In genomic region chr11:112223754-112224532, GRCh38 we compare ENCODE assay signal across 17 cellular contexts. TPM values are rescaled to one million over a fixed set of nuclear protein-coding genes. Genes with fewer than 3 reads are reported as not detected.
DNase-seq lines count a peak whose midpoint lies in the region; ATAC-seq and TF ChIP-seq lines count a peak whose summit lies in the region.
"Had no signal": no experiment of that assay in that cellular context is flagged by ENCODE, and none has a peak within 500 bp of the region (broad histone marks: within the 10 kb centered on the region; RNA-seq: fewer than 3 reads in every experiment).

No MANE protein-coding gene starts in this region.

- H3K9me3 ChIP-seq in T-helper 17 cell (ENCODE audit: control insufficient read depth, low read length, poor library complexity, severe bottlenecking) (no peaks in the 10 kb centered on the region), right lobe of liver (no peaks in the 10 kb centered on the region)
- H3K9me3 ChIP-seq: BLaER1 treated with 17β-estradiol and CSF1 and Interleukin-3, amounts not matched to agents 10 nM and 100 nM had no signal

- no peaks in the 10 kb centered on the region for H3K27me3 Mint-ChIP-seq in activated naive CD4-positive, alpha-beta T cell treated with anti-CD3 and anti-CD28 coated beads, Interleukin-2, amount 50 U/mL, for 24 hours
- no peaks in the 10 kb centered on the region for H3K27me3 Mint-ChIP-seq in T-helper 17 cell
- H3K27me3 Mint-ChIP-seq: CD4-positive, CD25-positive, alpha-beta regulatory T cell had no signal

- peaks cover 0 to 4% (median 2%) of the 10 kb centered on the region in 4 donors for H3K36me3 ChIP-seq in right lobe of liver

- H3K4me3 ChIP-seq in right lobe of liver: no peak overlapping the region
- H3K4me3 ChIP-seq: BLaER1 treated with 17β-estradiol and CSF1 and Interleukin-3, amounts not matched to agents 10 nM and 100 nM had no signal

- H3K4me3 Mint-ChIP-seq in activated naive CD4-positive, alpha-beta T cell treated with anti-CD3 and anti-CD28 coated beads, Interleukin-2, amount 50 U/mL, for 24 hours: peak overlapping the region; percentile 39
- peak overlapping the region; percentile 12 for H3K4me3 Mint-ChIP-seq in T-helper 17 cell
- H3K4me3 Mint-ChIP-seq in stimulated activated effector memory CD8-positive, alpha-beta T cell treated with anti-CD3 and anti-CD28 coated beads, Interleukin-12 subunit alpha, Interleukin-12 subunit beta, amount 100 ng/mL, for 72 hours: no peak overlapping the region
- H3K4me3 Mint-ChIP-seq: HFFc6 had no signal

- WGBS in right lobe of liver (ENCODE audit: insufficient coverage, low coverage, low lambda C conversion rate, missing lambda C conversion rate): 65% methylated on average over 5 of the region's 5 CpGs

- ATAC-seq in activated naive CD4-positive, alpha-beta T cell treated with anti-CD3 and anti-CD28 coated beads, Interleukin-2, amount 50 U/mL, for 72 hours: no peak
- ATAC-seq in T-helper 17 cell (no peak), right lobe of liver (no peak)
- ATAC-seq in stimulated activated effector memory CD8-positive, alpha-beta T cell treated with anti-CD3 and anti-CD28 coated beads, Interleukin-12 subunit alpha, Interleukin-12 subunit beta, amount 100 ng/mL, for 72 hours: no peak

- H3K36me3 Mint-ChIP-seq in activated naive CD4-positive, alpha-beta T cell treated with anti-CD3 and anti-CD28 coated beads, Interleukin-2, amount 50 U/mL, for 24 hours: peaks cover 6% of the 10 kb centered on the region
- H3K36me3 Mint-ChIP-seq in activated naive CD4-positive, alpha-beta T cell treated with anti-CD3 and anti-CD28 coated beads, Interleukin-2, amount 50 U/mL, for 72 hours: peaks cover 7 to 20% of the 10 kb centered on the region in 2 donors
- no peaks in the 10 kb centered on the region for H3K36me3 Mint-ChIP-seq in T-helper 17 cell (ENCODE audit: low read depth)
- peaks cover 11% of the 10 kb centered on the region for H3K36me3 Mint-ChIP-seq in stimulated activated effector memory CD8-positive, alpha-beta T cell treated with anti-CD3 and anti-CD28 coated beads, Interleukin-12 subunit alpha, Interleukin-12 subunit beta, amount 100 ng/mL, for 72 hours

- no peak for DNase-seq in activated naive CD4-positive, alpha-beta T cell treated with anti-CD3 and anti-CD28 coated beads, Interleukin-2, amount 50 U/mL, for 72 hours (ENCODE audit: low spot score in 2 of 2)
- DNase-seq in T-helper 17 cell: no peak
- no peak for DNase-seq in right lobe of liver
- no peak for DNase-seq in stimulated activated effector memory CD8-positive, alpha-beta T cell treated with anti-CD3 and anti-CD28 coated beads, Interleukin-12 subunit alpha, Interleukin-12 subunit beta, amount 100 ng/mL, for 72 hours (ENCODE audit: low spot score in 2 of 2)
- DNase-seq in stimulated activated CD4-positive, alpha-beta T cell treated with anti-CD3 and anti-CD28 coated beads, Interleukin-2, amount 100 ng/mL, for 24 hours: no peak
- DNase-seq in DMS114 treated with DMSO at 0.1 percent for 48 hours (lab: John Stamatoyannopoulos, UW; ENCODE audit: unreplicated experiment): no peak
- no peak for DNase-seq in foreskin melanocyte
- DNase-seq: 8988T; ACHN; Calu3; CD4-positive, CD25-positive, alpha-beta regulatory T cell; DND-41; GDM1; HFFc6 had no signal

- peaks cover 18% of the 10 kb centered on the region for H3K4me1 Mint-ChIP-seq in activated naive CD4-positive, alpha-beta T cell treated with anti-CD3 and anti-CD28 coated beads, Interleukin-2, amount 50 U/mL, for 24 hours
- peaks cover 24% of the 10 kb centered on the region for H3K4me1 Mint-ChIP-seq in T-helper 17 cell
- peaks cover 17% of the 10 kb centered on the region for H3K4me1 Mint-ChIP-seq in stimulated activated effector memory CD8-positive, alpha-beta T cell treated with anti-CD3 and anti-CD28 coated beads, Interleukin-12 subunit alpha, Interleukin-12 subunit beta, amount 100 ng/mL, for 72 hours

- H3K27ac ChIP-seq in right lobe of liver: peak overlapping the region; percentile 72 to 89 (median 82)
- H3K27ac ChIP-seq: BLaER1 treated with 17β-estradiol and CSF1 and Interleukin-3, amounts not matched to agents 10 nM and 100 nM had no signal

- no peaks in the 10 kb centered on the region for H3K27me3 ChIP-seq in right lobe of liver
- H3K27me3 ChIP-seq: BLaER1 treated with 17β-estradiol and CSF1 and Interleukin-3, amounts not matched to agents 10 nM and 100 nM had no signal

- no peaks in the 10 kb centered on the region for H3K9me3 Mint-ChIP-seq in activated naive CD4-positive, alpha-beta T cell treated with anti-CD3 and anti-CD28 coated beads, Interleukin-2, amount 50 U/mL, for 24 hours
- H3K9me3 Mint-ChIP-seq in activated naive CD4-positive, alpha-beta T cell treated with anti-CD3 and anti-CD28 coated beads, Interleukin-2, amount 50 U/mL, for 72 hours: no peaks in the 10 kb centered on the region
- no peaks in the 10 kb centered on the region for H3K9me3 Mint-ChIP-seq in stimulated activated effector memory CD8-positive, alpha-beta T cell treated with anti-CD3 and anti-CD28 coated beads, Interleukin-12 subunit alpha, Interleukin-12 subunit beta, amount 100 ng/mL, for 72 hours
- H3K9me3 Mint-ChIP-seq: CD4-positive, CD25-positive, alpha-beta regulatory T cell; HFFc6 had no signal

- intact Hi-C loops in right lobe of liver (cut with DNase I): no loop called here

- H3K4me1 ChIP-seq in right lobe of liver: peaks cover 0 to 57% (median 26%) of the 10 kb centered on the region in 4 donors

- TF ChIP-seq CTCF in right lobe of liver (IDR thresholded peaks at IDR 0.05): no peak

- no peak for TF ChIP-seq POLR2A in right lobe of liver (IDR thresholded peaks at IDR 0.05)

- no peak overlapping the region for H3K27ac Mint-ChIP-seq in activated naive CD4-positive, alpha-beta T cell treated with anti-CD3 and anti-CD28 coated beads, Interleukin-2, amount 50 U/mL, for 24 hours
- H3K27ac Mint-ChIP-seq in activated naive CD4-positive, alpha-beta T cell treated with anti-CD3 and anti-CD28 coated beads, Interleukin-2, amount 50 U/mL, for 72 hours: no peak overlapping the region
- no peak overlapping the region for H3K27ac Mint-ChIP-seq in T-helper 17 cell
- peak overlapping the region; percentile 26 for H3K27ac Mint-ChIP-seq in stimulated activated effector memory CD8-positive, alpha-beta T cell treated with anti-CD3 and anti-CD28 coated beads, Interleukin-12 subunit alpha, Interleukin-12 subunit beta, amount 100 ng/mL, for 72 hours

RNA-seq across cellular contexts. Expression of gene PTS, which starts 2.3 kb away (rescaled TPM):
- total RNA-seq in activated naive CD4-positive, alpha-beta T cell treated with anti-CD3 and anti-CD28 coated beads, Interleukin-2, amount 50 U/mL, for 72 hours: 10 to 100 TPM; 18.6 to 63.6 TPM
- 10 to 100 TPM; 66.7 to 69.6 TPM for total RNA-seq in T-helper 17 cell
- 10 to 100 TPM; 37.8 to 66.9 (median 55.4) TPM for total RNA-seq in right lobe of liver

RNA-seq across cellular contexts. Expression of gene PLET1, which starts 36.7 kb away (rescaled TPM):
- total RNA-seq in activated naive CD4-positive, alpha-beta T cell treated with anti-CD3 and anti-CD28 coated beads, Interleukin-2, amount 50 U/mL, for 72 hours: not detected
- not detected for total RNA-seq in T-helper 17 cell
- not detected for total RNA-seq in right lobe of liver
- total RNA-seq: Calu3; CD4-positive, CD25-positive, alpha-beta regulatory T cell; H4; HFFc6 had no signal

RNA-seq across cellular contexts. Expression of gene BCO2, which starts 48.6 kb away (rescaled TPM):
- 1 to 10 TPM; 3.6 to 5.3 TPM for total RNA-seq in activated naive CD4-positive, alpha-beta T cell treated with anti-CD3 and anti-CD28 coated beads, Interleukin-2, amount 50 U/mL, for 72 hours
- 1 to 10 TPM; 2.5 to 2.7 TPM for total RNA-seq in T-helper 17 cell
- total RNA-seq in right lobe of liver: 100 to 1,000 TPM in 2 of 6 experiments, 10 to 100 TPM in 4; 33.3 to 118 (median 75.5) TPM

RNA-seq across cellular contexts. Expression of gene TEX12, which starts 56.8 kb away (rescaled TPM):
- under 1 TPM in 1 of 2 donors, not detected in 1; 0.29 TPM for total RNA-seq in activated naive CD4-positive, alpha-beta T cell treated with anti-CD3 and anti-CD28 coated beads, Interleukin-2, amount 50 U/mL, for 72 hours
- total RNA-seq in T-helper 17 cell (under 1 TPM; 0.32 to 0.52 TPM), right lobe of liver (under 1 TPM in 1 of 6 experiments, not detected in 5; 0.31 TPM)
- total RNA-seq: Calu3, HFFc6 had no signal

Comparison
In these comparisons a context has a peak if more than half of its experiments do, and no peak if none do; other contexts are left out.
1. RNA of gene BCO2, which starts 48.6 kb away (total RNA-seq): 33.3 to 118 TPM in right lobe of liver; 3.6 to 5.3 TPM in activated naive CD4-positive, alpha-beta T cell treated with anti-CD3 and anti-CD28 coated beads, Interleukin-2, amount 50 U/mL, for 72 hours and 2.5 to 2.7 TPM in T-helper 17 cell; every median in the first group is over 4 times any median in the second.